ENCODE assay signal across 1 cellular context in genomic region chr9:94826644-94827410, GRCh38.
TF ChIP-seq lines count a peak whose summit lies in the region.

No MANE protein-coding gene starts in this region.

TF ChIP-seq in HepG2, 621 proteins besides CTCF, POLR2A, EP300 and RAD21 (continued from another document):
- TF ChIP-seq, protein P1, sequence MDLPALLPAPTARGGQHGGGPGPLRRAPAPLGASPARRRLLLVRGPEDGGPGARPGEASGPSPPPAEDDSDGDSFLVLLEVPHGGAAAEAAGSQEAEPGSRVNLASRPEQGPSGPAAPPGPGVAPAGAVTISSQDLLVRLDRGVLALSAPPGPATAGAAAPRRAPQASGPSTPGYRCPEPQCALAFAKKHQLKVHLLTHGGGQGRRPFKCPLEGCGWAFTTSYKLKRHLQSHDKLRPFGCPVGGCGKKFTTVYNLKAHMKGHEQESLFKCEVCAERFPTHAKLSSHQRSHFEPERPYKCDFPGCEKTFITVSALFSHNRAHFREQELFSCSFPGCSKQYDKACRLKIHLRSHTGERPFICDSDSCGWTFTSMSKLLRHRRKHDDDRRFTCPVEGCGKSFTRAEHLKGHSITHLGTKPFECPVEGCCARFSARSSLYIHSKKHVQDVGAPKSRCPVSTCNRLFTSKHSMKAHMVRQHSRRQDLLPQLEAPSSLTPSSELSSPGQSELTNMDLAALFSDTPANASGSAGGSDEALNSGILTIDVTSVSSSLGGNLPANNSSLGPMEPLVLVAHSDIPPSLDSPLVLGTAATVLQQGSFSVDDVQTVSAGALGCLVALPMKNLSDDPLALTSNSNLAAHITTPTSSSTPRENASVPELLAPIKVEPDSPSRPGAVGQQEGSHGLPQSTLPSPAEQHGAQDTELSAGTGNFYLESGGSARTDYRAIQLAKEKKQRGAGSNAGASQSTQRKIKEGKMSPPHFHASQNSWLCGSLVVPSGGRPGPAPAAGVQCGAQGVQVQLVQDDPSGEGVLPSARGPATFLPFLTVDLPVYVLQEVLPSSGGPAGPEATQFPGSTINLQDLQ (CRISPR knock-in tag; IDR thresholded peaks at IDR 0.05), result peak; percentile 69; the same call in 1 of the 2 replicates
- no peak for TF ChIP-seq GPN1 (CRISPR knock-in tag; IDR thresholded peaks at IDR 0.05; ENCODE audit: borderline replicate concordance)
- no peak for TF ChIP-seq GATAD1 (CRISPR knock-in tag; IDR thresholded peaks at IDR 0.05)
- no peak for TF ChIP-seq KLF13 (CRISPR knock-in tag; IDR thresholded peaks at IDR 0.05)
- TF ChIP-seq CBFB (CRISPR knock-in tag; IDR thresholded peaks at IDR 0.05), result no peak
- no peak for TF ChIP-seq ZNF296 (CRISPR knock-in tag; conservative IDR thresholded peaks at IDR 0.05)
- no peak for TF ChIP-seq ZNF674 (CRISPR knock-in tag; IDR thresholded peaks at IDR 0.05; ENCODE audit: low read depth)
- TF ChIP-seq PCBP2 (optimal IDR thresholded peaks at IDR 0.05; ENCODE audit: low read depth, low read length, poor library complexity, severe bottlenecking), result no peak
- TF ChIP-seq CREM (IDR thresholded peaks at IDR 0.05), result no peak
- TF ChIP-seq CREM (CRISPR knock-in tag; IDR thresholded peaks at IDR 0.05), result no peak
- TF ChIP-seq ZNF614 (CRISPR knock-in tag; IDR thresholded peaks at IDR 0.05; ENCODE audit: borderline replicate concordance), result no peak
- TF ChIP-seq SCMH1 (CRISPR knock-in tag; IDR thresholded peaks at IDR 0.05; ENCODE audit: borderline replicate concordance), result no peak
